ENCODE assay signal across 8 cellular contexts in the genomic region with DNA sequence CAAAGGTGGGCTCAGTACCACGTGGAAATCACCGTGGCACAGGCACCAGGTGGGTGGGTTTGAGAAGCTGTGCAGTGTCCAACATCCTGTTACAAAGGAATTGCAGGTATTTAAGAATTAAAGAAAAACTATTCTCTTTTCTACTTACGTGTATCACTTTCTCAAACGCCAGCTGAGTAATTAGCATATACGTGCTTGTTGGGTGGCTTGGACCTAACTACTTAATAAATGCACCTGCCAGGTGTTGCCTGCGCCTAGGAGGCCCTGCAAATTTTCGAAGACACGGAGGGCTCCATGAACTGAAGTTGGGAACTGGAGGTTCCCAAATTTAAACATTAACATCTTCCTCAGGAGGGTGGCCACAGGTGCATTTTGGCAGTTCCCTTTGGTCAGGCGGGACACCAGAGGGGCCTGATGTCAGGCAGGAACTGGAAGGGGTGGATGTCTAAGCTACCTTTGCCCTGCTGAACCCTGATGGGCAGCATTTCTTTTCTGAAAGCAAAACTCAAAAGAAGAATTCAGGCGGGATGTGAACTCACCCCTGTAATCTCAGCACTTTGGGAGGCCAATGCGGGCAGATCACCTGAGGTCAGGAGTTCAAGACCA.
DNase-seq lines count a peak whose midpoint lies in the region; ATAC-seq, FAIRE-seq and TF ChIP-seq lines count a peak whose summit lies in the region.

No MANE protein-coding gene starts in this region.

- H3K4me1 Mint-ChIP-seq in Caco-2 (ENCODE audit: low read depth, unreplicated experiment): no peaks in the 10 kb centered on the region
- no peaks in the 10 kb centered on the region for H3K4me1 Mint-ChIP-seq in nephron

- H3K79me2 ChIP-seq in GM12878 (ENCODE audit: control insufficient read depth, insufficient read depth, low read length): no peaks in the 10 kb centered on the region

- CTCF ChIA-PET in Caco-2 (lab: Charles Lee) (interaction anchor here (0.5 to 1.4 kb wide), 4 partner anchors 55 to 928 kb away, joined by 3 to 7 read pairs (median 4); no protein-coding TSS in a partner anchor), GM12878 (lab: Yijun Ruan, JAX) (interaction anchor here (0.6 to 7.0 kb wide), 8 partner anchors 10 to 643 kb away, joined by 3 to 48 read pairs (median 4); no protein-coding TSS in a partner anchor), GM10248 (lab: Yijun Ruan, JAX) (interaction anchor here (0.6 to 1.8 kb wide), 9 partner anchors 10 to 172 kb away, joined by 3 to 14 read pairs (median 3); no protein-coding TSS in a partner anchor)

- H3K4me2 ChIP-seq in GM12878 (ENCODE audit: control insufficient read depth, insufficient read depth): peak overlapping the region; percentile 95

- no peak for ATAC-seq in GM12878

- TF ChIP-seq POLR2A in GM12878 (IDR thresholded peaks at IDR 0.05; ENCODE audit: low read depth, low read length): no peak

- no peak for DNase-seq in Caco-2
- DNase-seq in HL-60 (ENCODE audit: low read depth in 1 of 2, low spot score in 1 of 2): no peak
- no peak for DNase-seq in GM12878 (ENCODE audit: low read depth, low spot score)
- DNase-seq in stimulated activated CD4-positive, alpha-beta T cell treated with anti-CD3 and anti-CD28 coated beads, Interleukin-1b, Interleukin-23, amount 100 ng/mL, for 48 hours: no peak
- no peak for DNase-seq in GM19238 (ENCODE audit: insufficient read length, low spot score)
- DNase-seq in medulla oblongata (ENCODE audit: extremely low spot score): no peak
- no peak for DNase-seq in GM10248 (ENCODE audit: extremely low spot score)

- no peaks in the 10 kb centered on the region for H3K36me3 Mint-ChIP-seq in Caco-2 (ENCODE audit: insufficient read depth, unreplicated experiment)
- no peaks in the 10 kb centered on the region for H3K36me3 Mint-ChIP-seq in nephron (ENCODE audit: low read depth)

- H3K9me3 Mint-ChIP-seq in Caco-2 (ENCODE audit: unreplicated experiment) (no peaks in the 10 kb centered on the region), nephron (no peaks in the 10 kb centered on the region)

- no peaks in the 10 kb centered on the region for H3K27me3 ChIP-seq in Caco-2 (replicated peaks; ENCODE audit: control insufficient read depth, insufficient read depth, low read length)
- H3K27me3 ChIP-seq in HL-60 (ENCODE audit: insufficient read depth, poor library complexity, severe bottlenecking): no peaks in the 10 kb centered on the region
- H3K27me3 ChIP-seq in GM12878 (replicated peaks in 1 of 2; ENCODE audit: control insufficient read depth in 2 of 2, insufficient read depth in 2 of 2, low read length in 1 of 2): peaks cover 0 to 3% of the 10 kb centered on the region in 2 experiments; a peak in 1 of 4 replicates

- H4K20me1 ChIP-seq in GM12878 (ENCODE audit: control insufficient read depth, insufficient read depth): no peaks in the 10 kb centered on the region

- H3K27me3 Mint-ChIP-seq in Caco-2 (ENCODE audit: insufficient read depth, unreplicated experiment) (no peaks in the 10 kb centered on the region), nephron (ENCODE audit: low read depth) (peaks cover 28% of the 10 kb centered on the region)

- intact Hi-C loops in Caco-2 (cut with micrococcal nuclease; ENCODE audit: unreplicated experiment) (loop anchor here (1.0 to 10.0 kb wide), 4 partner anchors 55 to 171 kb away; partner anchors contain the start of gene UGGT1), GM12878 (cut with micrococcal nuclease; ENCODE audit: unreplicated experiment) (loop anchor here (1.0 kb wide), 1 partner anchor 171 kb away; no protein-coding TSS in a partner anchor)

- BruUV-seq in Caco-2 (replicated peaks; lab: Mats Ljungman, UMichigan) (no TSS peak), GM12878 (replicated peaks; lab: Mats Ljungman, UMichigan) (no TSS peak)

- H3K9ac ChIP-seq in GM12878 (ENCODE audit: control insufficient read depth, insufficient read depth, low read length): no peak overlapping the region

- H3K4me3 ChIP-seq in Caco-2 (ENCODE audit: low read depth, low read length) (no peak overlapping the region; the same call in 1 of the 2 replicates), HL-60 (replicated peaks; ENCODE audit: insufficient read depth, low read length) (peak overlapping the region; percentile 67; the same call in 1 of the 2 replicates), GM12878 (peak overlapping the region; percentile 75; the same call in 1 of the 2 replicates)

- H3K9me3 ChIP-seq in Caco-2: no peaks in the 10 kb centered on the region
- no peaks in the 10 kb centered on the region for H3K9me3 ChIP-seq in GM12878 (replicated peaks; ENCODE audit: control insufficient read depth, insufficient read depth, low read length)

- H3K4me3 Mint-ChIP-seq in Caco-2 (ENCODE audit: unreplicated experiment): peak overlapping the region; percentile 73
- peak overlapping the region; percentile 83 to 92 (median 88) for H3K4me3 Mint-ChIP-seq in nephron

- H3K36me3 ChIP-seq in Caco-2 (ENCODE audit: control insufficient read depth, insufficient read depth, low read length) (no peaks in the 10 kb centered on the region), GM12878 (ENCODE audit: control insufficient read depth in 2 of 2, insufficient read depth in 2 of 2, low read length in 1 of 2) (no peaks in the 10 kb centered on the region)

- no peak for TF ChIP-seq RAD21 in GM12878 (IDR thresholded peaks at IDR 0.05; ENCODE audit: insufficient read depth, low read depth, low read length)

- in situ Hi-C loops in GM12878 (cut with MboI): no loop called here

- no peak overlapping the region for H3K27ac ChIP-seq in HL-60 (replicated peaks)
- H3K27ac ChIP-seq in GM12878 (ENCODE audit: control insufficient read depth, insufficient read depth): no peak overlapping the region

- POLR2A ChIA-PET in Caco-2 (lab: Charles Lee): interaction anchor here (0.7 kb wide), 1 partner anchor 64 kb away, joined by 8 read pairs; no protein-coding TSS in a partner anchor
- POLR2A ChIA-PET in GM12878 (lab: Charles Lee): interaction anchor here (0.6 kb wide), 1 partner anchor 83 kb away, joined by 5 read pairs; no protein-coding TSS in a partner anchor
- POLR2A ChIA-PET in GM10248 (lab: Yijun Ruan, JAX): no interaction called here

- no peak for TF ChIP-seq CTCF in Caco-2 (IDR thresholded peaks at IDR 0.05; ENCODE audit: insufficient read depth in 1 of 2, low read depth in 1 of 2, low read length in 1 of 2, severe bottlenecking in 1 of 2, unreplicated experiment in 1 of 2)
- no peak for TF ChIP-seq CTCF in HL-60 (IDR thresholded peaks at IDR 0.05; ENCODE audit: insufficient read depth, low read length)
- no peak for TF ChIP-seq CTCF in GM12878 (IDR thresholded peaks at IDR 0.05 in 2 of 3, conservative IDR thresholded peaks at IDR 0.05 in 1 of 3; ENCODE audit: control insufficient read depth in 2 of 3, extremely low read depth in 1 of 3, insufficient read depth in 1 of 3, low read depth in 3 of 3, low read length in 3 of 3)
- peak in 1 of 3 experiments; percentile 42 for TF ChIP-seq CTCF in nephron (IDR thresholded peaks at IDR 0.05; ENCODE audit: unreplicated experiment in 3 of 3)
- no peak for TF ChIP-seq CTCF in GM10248 (IDR thresholded peaks at IDR 0.05; ENCODE audit: control extremely low read depth, extremely low read depth, low read depth, missing control alignments)

- H3K27ac Mint-ChIP-seq in Caco-2 (ENCODE audit: unreplicated experiment) (no peak overlapping the region), nephron (no peak overlapping the region)

- SMC1A ChIA-PET in GM12878 (lab: Charles Lee; ENCODE audit: uncharacterized antibody, unreplicated experiment): interaction anchor here (0.7 to 1.4 kb wide), 3 partner anchors 16 to 171 kb away, joined by 3 to 4 read pairs (median 3); no protein-coding TSS in a partner anchor

- RAD21 ChIA-PET in GM12878 (lab: Charles Lee; ENCODE audit: unreplicated experiment): interaction anchor here (0.9 to 1.1 kb wide), 2 partner anchors 170 to 643 kb away, joined by 3 to 4 read pairs; no protein-coding TSS in a partner anchor

- WGBS in GM12878 (ENCODE audit: insufficient coverage, insufficient replicate concordance, low lambda C conversion rate, missing lambda C conversion rate): 13% methylated on average over 11 of the region's 11 CpGs

- H2AFZ ChIP-seq in GM12878 (ENCODE audit: control insufficient read depth, low read depth, low read length): peak overlapping the region; percentile 55

- FAIRE-seq in GM12878 (lab: Jason Lieb, UNC): peak; percentile 7

- no peak for TF ChIP-seq EP300 in GM12878 (IDR thresholded peaks at IDR 0.05; ENCODE audit: borderline replicate concordance in 1 of 2, control insufficient read depth in 1 of 2, low read depth in 2 of 2, low read length in 2 of 2)

- H3K4me1 ChIP-seq in Caco-2 (no peaks in the 10 kb centered on the region), GM12878 (ENCODE audit: control insufficient read depth, insufficient read depth, low read length) (no peaks in the 10 kb centered on the region)

TF ChIP-seq in GM12878, 131 proteins besides CTCF, POLR2A, EP300 and RAD21 (continues in another document):
- TF ChIP-seq SPI1 (IDR thresholded peaks at IDR 0.05; ENCODE audit: borderline replicate concordance, insufficient read depth, low read depth, low read length) (no peak), RB1 (IDR thresholded peaks at IDR 0.05; ENCODE audit: borderline replicate concordance) (no peak), ZNF217 (IDR thresholded peaks at IDR 0.05) (no peak)
